ENCODE assay signal across 8 cellular contexts in genomic region chr12:44875954-44876553, GRCh38. TPM values are rescaled to one million over a fixed set of nuclear protein-coding genes. Genes with fewer than 3 reads are reported as not detected.
DNase-seq lines count a peak whose midpoint lies in the region; ATAC-seq, FAIRE-seq and TF ChIP-seq lines count a peak whose summit lies in the region.

Gene NELL2 (minus strand): TSS chr12:44876315. CDS start chr12:44875869, 446 bp downstream.

- CTCF ChIA-PET in GM12878 (lab: Yijun Ruan, JAX): no interaction called here

- H3K9me3 ChIP-seq in GM12878 (replicated peaks; ENCODE audit: control insufficient read depth, insufficient read depth, low read length) (no peaks in the 10 kb centered on the region), iPS-18c (ENCODE audit: control insufficient read depth, insufficient read depth, low read length) (no peaks in the 10 kb centered on the region)

- intact Hi-C loops in GM12878 (cut with micrococcal nuclease; ENCODE audit: unreplicated experiment): no loop called here

- TF ChIP-seq POLR2A in GM12878 (IDR thresholded peaks at IDR 0.05; ENCODE audit: low read depth, low read length): no peak

- peaks cover 6 to 23% of the 10 kb centered on the region in 2 experiments for H3K27me3 ChIP-seq in GM12878 (replicated peaks in 1 of 2; ENCODE audit: control insufficient read depth in 2 of 2, insufficient read depth in 2 of 2, low read length in 1 of 2)

- H3K4me3 ChIP-seq in GM12878 (peak within 1 kb of the TSS; percentile 60; the same call in 1 of the 2 replicates), iPS-18c (ENCODE audit: insufficient read depth, low read depth, low read length) (peak within 1 kb of the TSS; percentile 82)

- no peak for TF ChIP-seq CTCF in GM12878 (IDR thresholded peaks at IDR 0.05 in 2 of 3, conservative IDR thresholded peaks at IDR 0.05 in 1 of 3; ENCODE audit: control insufficient read depth in 2 of 3, extremely low read depth in 1 of 3, insufficient read depth in 1 of 3, low read depth in 3 of 3, low read length in 3 of 3)

- no peaks in the 10 kb centered on the region for H3K36me3 ChIP-seq in GM12878 (ENCODE audit: control insufficient read depth in 2 of 2, insufficient read depth in 2 of 2, low read length in 1 of 2)

- in situ Hi-C loops in GM12878 (cut with MboI): no loop called here

- no TSS peak for BruUV-seq in GM12878 (replicated peaks; lab: Mats Ljungman, UMichigan)

- H3K4me1 ChIP-seq in GM12878 (ENCODE audit: control insufficient read depth, insufficient read depth, low read length): peaks cover 3% of the 10 kb centered on the region; the same call in 1 of the 2 replicates

- RAD21 ChIA-PET in GM12878 (lab: Charles Lee; ENCODE audit: unreplicated experiment): interaction anchor here (0.7 kb wide), 1 partner anchor 116 kb away, joined by 3 read pairs; no protein-coding TSS in a partner anchor

- POLR2A ChIA-PET in GM12878 (lab: Charles Lee): no interaction called here

- SMC1A ChIA-PET in GM12878 (lab: Charles Lee; ENCODE audit: uncharacterized antibody, unreplicated experiment): interaction anchor here (1.0 kb wide), 1 partner anchor 65 kb away, joined by 3 read pairs; no protein-coding TSS in a partner anchor

- peak within 1 kb of the TSS; percentile 64 for H2AFZ ChIP-seq in GM12878 (ENCODE audit: control insufficient read depth, low read depth, low read length)

- no peak for TF ChIP-seq RAD21 in GM12878 (IDR thresholded peaks at IDR 0.05; ENCODE audit: insufficient read depth, low read depth, low read length)

- H3K27ac ChIP-seq in GM12878 (ENCODE audit: control insufficient read depth, insufficient read depth): no peak within 1 kb of the TSS

- peak; percentile 67 for ATAC-seq in GM18907 (IDR thresholded peaks at IDR 0.05; ENCODE audit: unreplicated experiment)
- peak; percentile 72 for ATAC-seq in GM12878
- no peak for ATAC-seq in HG02870 (IDR thresholded peaks at IDR 0.05; ENCODE audit: unreplicated experiment)

- no peaks in the 10 kb centered on the region for H4K20me1 ChIP-seq in GM12878 (ENCODE audit: control insufficient read depth, insufficient read depth)

- H3K9ac ChIP-seq in GM12878 (ENCODE audit: control insufficient read depth, insufficient read depth, low read length): no peak within 1 kb of the TSS

- TF ChIP-seq EP300 in GM12878 (IDR thresholded peaks at IDR 0.05; ENCODE audit: borderline replicate concordance in 1 of 2, control insufficient read depth in 1 of 2, low read depth in 2 of 2, low read length in 2 of 2): no peak

- 1% methylated on average over 29 of the region's 54 CpGs for WGBS in GM12878 (ENCODE audit: insufficient coverage, insufficient replicate concordance, low lambda C conversion rate, missing lambda C conversion rate)

- peak within 1 kb of the TSS; percentile 81 for H3K4me2 ChIP-seq in GM12878 (ENCODE audit: control insufficient read depth, insufficient read depth)

- FAIRE-seq in GM12878 (lab: Jason Lieb, UNC): no peak

- DNase-seq in LoVo (ENCODE audit: low spot score): peak; percentile 48
- peak; percentile 98 for DNase-seq in T1000 (lab: John Stamatoyannopoulos, UW)
- DNase-seq in GM12878 (ENCODE audit: low read depth, low spot score): no peak
- DNase-seq in stimulated activated CD4-positive, alpha-beta T cell treated with anti-CD3 and anti-CD28 coated beads, Interleukin-12 subunit alpha, Interleukin-12 subunit beta, amount 100 ng/mL, for 24 hours (ENCODE audit: low read depth in 2 of 2): peak; percentile 50 to 65
- no peak for DNase-seq in NCI-H345 treated with DMSO at 0.1 percent for 48 hours (lab: John Stamatoyannopoulos, UW; ENCODE audit: unreplicated experiment)

- no peaks in the 10 kb centered on the region for H3K79me2 ChIP-seq in GM12878 (ENCODE audit: control insufficient read depth, insufficient read depth, low read length)

TF ChIP-seq in GM12878, 131 proteins besides CTCF, POLR2A, EP300 and RAD21:
- TF ChIP-seq, protein P1, sequence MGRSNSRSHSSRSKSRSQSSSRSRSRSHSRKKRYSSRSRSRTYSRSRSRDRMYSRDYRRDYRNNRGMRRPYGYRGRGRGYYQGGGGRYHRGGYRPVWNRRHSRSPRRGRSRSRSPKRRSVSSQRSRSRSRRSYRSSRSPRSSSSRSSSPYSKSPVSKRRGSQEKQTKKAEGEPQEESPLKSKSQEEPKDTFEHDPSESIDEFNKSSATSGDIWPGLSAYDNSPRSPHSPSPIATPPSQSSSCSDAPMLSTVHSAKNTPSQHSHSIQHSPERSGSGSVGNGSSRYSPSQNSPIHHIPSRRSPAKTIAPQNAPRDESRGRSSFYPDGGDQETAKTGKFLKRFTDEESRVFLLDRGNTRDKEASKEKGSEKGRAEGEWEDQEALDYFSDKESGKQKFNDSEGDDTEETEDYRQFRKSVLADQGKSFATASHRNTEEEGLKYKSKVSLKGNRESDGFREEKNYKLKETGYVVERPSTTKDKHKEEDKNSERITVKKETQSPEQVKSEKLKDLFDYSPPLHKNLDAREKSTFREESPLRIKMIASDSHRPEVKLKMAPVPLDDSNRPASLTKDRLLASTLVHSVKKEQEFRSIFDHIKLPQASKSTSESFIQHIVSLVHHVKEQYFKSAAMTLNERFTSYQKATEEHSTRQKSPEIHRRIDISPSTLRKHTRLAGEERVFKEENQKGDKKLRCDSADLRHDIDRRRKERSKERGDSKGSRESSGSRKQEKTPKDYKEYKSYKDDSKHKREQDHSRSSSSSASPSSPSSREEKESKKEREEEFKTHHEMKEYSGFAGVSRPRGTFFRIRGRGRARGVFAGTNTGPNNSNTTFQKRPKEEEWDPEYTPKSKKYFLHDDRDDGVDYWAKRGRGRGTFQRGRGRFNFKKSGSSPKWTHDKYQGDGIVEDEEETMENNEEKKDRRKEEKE (IDR thresholded peaks at IDR 0.05): no peak
- TF ChIP-seq FOXM1 (IDR thresholded peaks at IDR 0.05; ENCODE audit: low read depth, low read length) (no peak), EED (IDR thresholded peaks at IDR 0.05; ENCODE audit: low read depth) (no peak), BMI1 (IDR thresholded peaks at IDR 0.05; ENCODE audit: borderline replicate concordance) (no peak)
- TF ChIP-seq, protein P2, sequence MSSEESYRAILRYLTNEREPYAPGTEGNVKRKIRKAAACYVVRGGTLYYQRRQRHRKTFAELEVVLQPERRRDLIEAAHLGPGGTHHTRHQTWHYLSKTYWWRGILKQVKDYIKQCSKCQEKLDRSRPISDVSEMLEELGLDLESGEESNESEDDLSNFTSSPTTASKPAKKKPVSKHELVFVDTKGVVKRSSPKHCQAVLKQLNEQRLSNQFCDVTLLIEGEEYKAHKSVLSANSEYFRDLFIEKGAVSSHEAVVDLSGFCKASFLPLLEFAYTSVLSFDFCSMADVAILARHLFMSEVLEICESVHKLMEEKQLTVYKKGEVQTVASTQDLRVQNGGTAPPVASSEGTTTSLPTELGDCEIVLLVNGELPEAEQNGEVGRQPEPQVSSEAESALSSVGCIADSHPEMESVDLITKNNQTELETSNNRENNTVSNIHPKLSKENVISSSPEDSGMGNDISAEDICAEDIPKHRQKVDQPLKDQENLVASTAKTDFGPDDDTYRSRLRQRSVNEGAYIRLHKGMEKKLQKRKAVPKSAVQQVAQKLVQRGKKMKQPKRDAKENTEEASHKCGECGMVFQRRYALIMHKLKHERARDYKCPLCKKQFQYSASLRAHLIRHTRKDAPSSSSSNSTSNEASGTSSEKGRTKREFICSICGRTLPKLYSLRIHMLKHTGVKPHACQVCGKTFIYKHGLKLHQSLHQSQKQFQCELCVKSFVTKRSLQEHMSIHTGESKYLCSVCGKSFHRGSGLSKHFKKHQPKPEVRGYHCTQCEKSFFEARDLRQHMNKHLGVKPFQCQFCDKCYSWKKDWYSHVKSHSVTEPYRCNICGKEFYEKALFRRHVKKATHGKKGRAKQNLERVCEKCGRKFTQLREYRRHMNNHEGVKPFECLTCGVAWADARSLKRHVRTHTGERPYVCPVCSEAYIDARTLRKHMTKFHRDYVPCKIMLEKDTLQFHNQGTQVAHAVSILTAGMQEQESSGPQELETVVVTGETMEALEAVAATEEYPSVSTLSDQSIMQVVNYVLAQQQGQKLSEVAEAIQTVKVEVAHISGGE (CRISPR knock-in tag; IDR thresholded peaks at IDR 0.05): no peak
TF ChIP-seq in GM12878: peak in this region for 0.

RNA-seq across cellular contexts. Expression of gene NELL2, which starts in this region (rescaled TPM):
- total RNA-seq in GM12878 (2013; cell fraction: nucleolus; rRNA removed): 1.9 and 4.3 TPM in 2 replicates
- total RNA-seq in GM12878 (2014; rRNA removed) (1.7 and 1.9 TPM in 2 replicates), GM12878 (2014; rRNA removed; fragmentation: Illumina TruSeq; extraction: Trizol) (0.58 and 0.88 TPM in 2 replicates), GM12878 (2021) (0.85 and 1.3 TPM in 2 replicates)
- not detected for polyA plus RNA-seq in GM12878 (2011; ENCODE audit: low read depth)
- polyA plus RNA-seq in GM12878 (2011; rRNA removed) (0.67 and 0.94 TPM in 2 replicates), GM12878 (2014; fragmentation: Illumina TruSeq; extraction: Trizol) (0.87 and 1.4 TPM in 2 replicates), GM12878 (2014; fragmentation: Nextera tagmentation; extraction: Ambion mirVana) (under 1 TPM; 0.27 to 0.56 TPM), GM12878 (2014; rRNA removed) (0.85 and 2.3 TPM in 2 replicates), GM12878 (2016; fragmentation: Nextera tagmentation; extraction: Ambion mirVana) (1 to 10 TPM in 1 of 2 experiments, under 1 TPM in 1; 0.47 to 1.1 TPM)
- 0.36 and 0.50 TPM in 2 replicates for polyA plus RNA-seq in GM12878 (2011; cell fraction: cytosol; rRNA removed)
- polyA plus RNA-seq in GM12878 (2011; cell fraction: nucleus; rRNA removed): 0.42 and 0.57 TPM in 2 replicates
- 0.17 TPM in 1 of 2 replicates, not detected in the other for polyA plus RNA-seq in GM12878 (2012)
- polyA minus RNA-seq in GM12878 (2011; rRNA and poly(A)+ RNA removed): 1.2 and 2.8 TPM in 2 replicates
- polyA minus RNA-seq in GM12878 (2011; cell fraction: cytosol; rRNA and poly(A)+ RNA removed): not detected in 2 replicates
- 1.1 and 1.5 TPM in 2 replicates for polyA minus RNA-seq in GM12878 (2011; cell fraction: nucleus; rRNA and poly(A)+ RNA removed)

Comparison
In these comparisons a context has a peak if more than half of its experiments do, and no peak if none do; other contexts are left out.
1. DNase-seq: peak in LoVo (single experiment), T1000 (single experiment) and stimulated activated CD4-positive, alpha-beta T cell treated with anti-CD3 and anti-CD28 coated beads, Interleukin-12 subunit alpha, Interleukin-12 subunit beta, amount 100 ng/mL, for 24 hours (2 of 2); none in GM12878 (single experiment) and NCI-H345 treated with DMSO at 0.1 percent for 48 hours (single experiment).